In genomic region chr5:80934751-80935150, GRCh38 we compare ENCODE assay signal across 26 cellular contexts.
"Had no signal": no experiment of that assay in that cellular context is flagged by ENCODE, and none has a peak within 500 bp of the region (broad histone marks: within the 10 kb centered on the region; RNA-seq: fewer than 3 reads in every experiment).

No MANE protein-coding gene starts in this region.

- H3K9me3 ChIP-seq: breast epithelium, gastroesophageal sphincter, ovary, thoracic aorta had no signal

- H3K79me2 ChIP-seq: hepatocyte had no signal

- H3K27ac Mint-ChIP-seq: activated CD4-positive, alpha-beta memory T cell treated with anti-CD3 and anti-CD28 coated beads, Interleukin-2, amount 10 ng/mL, durations not matched to agents 7 days and 5 days; activated CD4-positive, alpha-beta T cell treated with anti-CD3 and anti-CD28 coated beads, Interleukin-2, amount 10 ng/mL, durations not matched to agents 7 days and 5 days; activated naive CD4-positive, alpha-beta T cell treated with anti-CD3 and anti-CD28 coated beads, Interleukin-2, amount 50 U/mL, for 72 hours; activated T-helper 17 cell treated with anti-CD3 and anti-CD28 coated beads, Interleukin-2, amount 50 U/mL, for 72 hours; dendritic cell treated with granulocyte-macrophage colony-stimulating factor and Interleukin-4, amounts not matched to agents 40 ng/mL and 50 ng/mL, for 4 days; progenitor cell of endocrine pancreas; stimulated activated effector memory CD8-positive, alpha-beta T cell treated with anti-CD3 and anti-CD28 coated beads, Interleukin-12 subunit alpha, Interleukin-12 subunit beta, amount 100 ng/mL, for 72 hours; stimulated activated naive CD8-positive, alpha-beta T cell treated with anti-CD3 and anti-CD28 coated beads, Interleukin-15, Interleukin-2, amounts not matched to agents 100 ng/mL and 50 ng/mL, for 24 hours; T-helper 1 cell treated with Interleukin-12 subunit alpha and Interleukin-12 subunit beta and Interleukin-4 antibody, amounts not matched to agents 30 μg/mL and 1 μg/mL, for 36 hours had no signal

- H3K9me3 Mint-ChIP-seq: activated T-cell treated with anti-CD3 and anti-CD28 coated beads, Interleukin-2, amount 50 U/mL, for 4 hours; activated T-helper 17 cell treated with anti-CD3 and anti-CD28 coated beads, Interleukin-2, amount 50 U/mL, for 72 hours; stimulated activated effector memory CD8-positive, alpha-beta T cell treated with anti-CD3 and anti-CD28 coated beads, Interleukin-12 subunit alpha, Interleukin-12 subunit beta, amount 100 ng/mL, for 72 hours; stimulated activated naive CD8-positive, alpha-beta T cell treated with anti-CD3 and anti-CD28 coated beads, Interleukin-15, Interleukin-2, amounts not matched to agents 100 ng/mL and 50 ng/mL, for 24 hours; T-helper 1 cell treated with Interleukin-12 subunit alpha and Interleukin-12 subunit beta and Interleukin-4 antibody, amounts not matched to agents 30 μg/mL and 1 μg/mL, for 36 hours had no signal

- H3K4me3 Mint-ChIP-seq: activated CD4-positive, alpha-beta memory T cell treated with anti-CD3 and anti-CD28 coated beads, Interleukin-2, amount 10 ng/mL, durations not matched to agents 7 days and 5 days; activated CD4-positive, alpha-beta T cell treated with anti-CD3 and anti-CD28 coated beads, Interleukin-2, amount 10 ng/mL, durations not matched to agents 7 days and 5 days; activated T-cell treated with anti-CD3 and anti-CD28 coated beads, Interleukin-2, amount 50 U/mL, for 4 hours; activated T-helper 17 cell treated with anti-CD3 and anti-CD28 coated beads, Interleukin-2, amount 50 U/mL, for 72 hours; dendritic cell treated with granulocyte-macrophage colony-stimulating factor and Interleukin-4, amounts not matched to agents 40 ng/mL and 50 ng/mL, for 4 days; naive thymus-derived CD4-positive, alpha-beta T cell; stimulated activated effector memory CD8-positive, alpha-beta T cell treated with anti-CD3 and anti-CD28 coated beads, Interleukin-12 subunit alpha, Interleukin-12 subunit beta, amount 100 ng/mL, for 72 hours; stimulated activated naive CD8-positive, alpha-beta T cell treated with anti-CD3 and anti-CD28 coated beads, Interleukin-15, Interleukin-2, amounts not matched to agents 100 ng/mL and 50 ng/mL, for 24 hours; T-helper 1 cell treated with Interleukin-12 subunit alpha and Interleukin-12 subunit beta and Interleukin-4 antibody, amounts not matched to agents 30 μg/mL and 1 μg/mL, for 36 hours had no signal

- DNase-seq: activated CD4-positive, alpha-beta memory T cell treated with anti-CD3 and anti-CD28 coated beads, Interleukin-2, amount 10 ng/mL, durations not matched to agents 7 days and 5 days; activated CD4-positive, alpha-beta T cell treated with anti-CD3 and anti-CD28 coated beads for 1 hour; activated CD4-positive, alpha-beta T cell treated with anti-CD3 and anti-CD28 coated beads, Interleukin-2, amount 10 ng/mL, durations not matched to agents 7 days and 5 days; activated gamma-delta T cell treated with Interleukin-2 at 50 U/mL for 16 hours; activated T-cell treated with anti-CD3 and anti-CD28 coated beads, Interleukin-2, amount 50 U/mL, for 4 hours; central memory CD4-positive, alpha-beta T cell; midbrain; naive thymus-derived CD4-positive, alpha-beta T cell; ovary; small intestine; stimulated activated CD4-positive, alpha-beta T cell treated with anti-CD3 and anti-CD28 coated beads, Interleukin-4, amount 100 ng/mL, for 24 hours; T-helper 9 cell; trophoblast cell had no signal

- FAIRE-seq: small intestine, TTC549, urothelium cell line had no signal

- H3K4me3 ChIP-seq: breast epithelium, gastroesophageal sphincter, hepatocyte, ovary, thoracic aorta had no signal

- H3K4me2 ChIP-seq: hepatocyte had no signal

- H3K36me3 Mint-ChIP-seq: activated naive CD4-positive, alpha-beta T cell treated with anti-CD3 and anti-CD28 coated beads, Interleukin-2, amount 50 U/mL, for 72 hours; naive thymus-derived CD4-positive, alpha-beta T cell; stimulated activated effector memory CD8-positive, alpha-beta T cell treated with anti-CD3 and anti-CD28 coated beads, Interleukin-12 subunit alpha, Interleukin-12 subunit beta, amount 100 ng/mL, for 72 hours had no signal

- H3K4me1 ChIP-seq: breast epithelium, gastroesophageal sphincter had no signal

- H3K27me3 Mint-ChIP-seq: activated CD4-positive, alpha-beta memory T cell treated with anti-CD3 and anti-CD28 coated beads, Interleukin-2, amount 10 ng/mL, durations not matched to agents 7 days and 5 days; activated CD4-positive, alpha-beta T cell treated with anti-CD3 and anti-CD28 coated beads, Interleukin-2, amount 10 ng/mL, durations not matched to agents 7 days and 5 days; activated T-helper 17 cell treated with anti-CD3 and anti-CD28 coated beads, Interleukin-2, amount 50 U/mL, for 72 hours; dendritic cell treated with granulocyte-macrophage colony-stimulating factor and Interleukin-4, amounts not matched to agents 40 ng/mL and 50 ng/mL, for 4 days; naive thymus-derived CD4-positive, alpha-beta T cell; stimulated activated naive CD8-positive, alpha-beta T cell treated with anti-CD3 and anti-CD28 coated beads, Interleukin-15, Interleukin-2, amounts not matched to agents 100 ng/mL and 50 ng/mL, for 24 hours had no signal

- H2AFZ ChIP-seq: hepatocyte had no signal

- H3K27ac ChIP-seq: breast epithelium, gastroesophageal sphincter, hepatocyte, ovary, thoracic aorta had no signal

- H3K36me3 ChIP-seq: breast epithelium, gastroesophageal sphincter, ovary, thoracic aorta had no signal

- H3K27me3 ChIP-seq: breast epithelium, gastroesophageal sphincter, hepatocyte, ovary had no signal
